In the genomic region with DNA sequence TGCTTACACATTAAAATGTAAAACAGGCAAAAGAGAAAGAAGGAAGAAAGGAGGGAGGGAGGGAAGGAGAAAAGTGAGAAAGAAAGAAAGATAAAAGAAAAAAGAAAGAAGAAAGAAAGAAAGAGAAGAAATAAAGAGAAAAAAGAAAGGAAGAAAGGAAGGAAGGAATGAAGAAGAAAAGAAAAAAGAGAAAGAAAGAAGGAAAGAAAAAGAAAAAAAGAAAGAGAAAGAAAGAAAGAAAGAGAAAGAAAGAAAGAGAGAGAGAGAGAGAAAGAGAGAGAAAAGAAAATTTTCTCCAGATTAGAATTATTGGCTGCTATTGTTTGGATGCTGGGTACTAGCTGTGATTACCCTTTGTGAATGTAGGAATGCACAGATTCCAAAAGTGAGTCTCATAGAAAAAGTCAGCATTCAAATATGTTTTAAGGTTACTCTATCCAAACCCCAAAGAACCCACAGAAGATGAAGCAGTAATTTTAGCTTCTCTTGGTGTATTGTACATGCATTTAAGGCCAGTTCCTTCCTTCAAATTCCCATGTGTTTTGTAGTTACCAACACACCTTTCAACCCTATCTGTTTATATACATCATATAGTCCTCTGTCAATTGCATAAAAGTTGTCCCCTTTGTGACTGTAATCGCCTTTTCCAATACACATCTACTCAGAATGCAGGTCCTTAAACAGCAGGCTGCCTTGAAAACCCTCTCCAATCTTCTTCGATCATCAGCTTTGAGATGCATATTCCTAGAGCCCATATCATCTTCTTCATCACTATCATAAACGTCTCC, we compare ENCODE assay signal across 8 cellular contexts.
DNase-seq lines count a peak whose midpoint lies in the region; ATAC-seq and TF ChIP-seq lines count a peak whose summit lies in the region.

No MANE protein-coding gene starts in this region.

- peak; percentile 0 for ATAC-seq in GM19467 (IDR thresholded peaks at IDR 0.05; ENCODE audit: unreplicated experiment)
- ATAC-seq in SK-N-SH treated with all-trans-retinoic acid at 6 μM for 48 hours = peak; percentile 33
- ATAC-seq in HG02981 (IDR thresholded peaks at IDR 0.05; ENCODE audit: unreplicated experiment) = no peak

- no peak for TF ChIP-seq CTCF in AG10803 (conservative IDR thresholded peaks at IDR 0.05; ENCODE audit: low read length)
- no peak for TF ChIP-seq CTCF in fibroblast of pulmonary artery (IDR thresholded peaks at IDR 0.05; ENCODE audit: low read length, missing control alignments)

- H3K4me3 ChIP-seq in AG10803 (ENCODE audit: low read length) (peak overlapping the region; percentile 87), fibroblast of pulmonary artery (replicated peaks; ENCODE audit: low read depth, low read length) (peak overlapping the region; percentile 69)

- DNase-seq in AG10803 (ENCODE audit: low read depth) (peak; percentile 71), fibroblast of pulmonary artery (ENCODE audit: low read depth) (peak; percentile 13), putamen (ENCODE audit: low spot score) (peak; percentile 0), retina (no peak), NCI-H345 treated with DMSO at 0.1 percent for 48 hours (lab: John Stamatoyannopoulos, UW; ENCODE audit: unreplicated experiment) (no peak)

TF ChIP-seq in SK-N-SH treated with all-trans-retinoic acid at 6 μM for 48 hours, 23 proteins besides CTCF, POLR2A, EP300 and RAD21:
- TF ChIP-seq ZFP3 (CRISPR knock-in tag; IDR thresholded peaks at IDR 0.05) (no peak), ISL1 (CRISPR knock-in tag; IDR thresholded peaks at IDR 0.05) (no peak), TOX (CRISPR knock-in tag; IDR thresholded peaks at IDR 0.05; ENCODE audit: borderline replicate concordance) (no peak), SNAI2 (CRISPR knock-in tag; IDR thresholded peaks at IDR 0.05) (no peak), ZNF8 (CRISPR knock-in tag; IDR thresholded peaks at IDR 0.05) (no peak), TCF4 (CRISPR knock-in tag; IDR thresholded peaks at IDR 0.05; ENCODE audit: borderline replicate concordance) (no peak), ZC3H10 (CRISPR knock-in tag; IDR thresholded peaks at IDR 0.05) (no peak), CSDC2 (CRISPR knock-in tag; IDR thresholded peaks at IDR 0.05) (no peak), RARB (CRISPR knock-in tag; IDR thresholded peaks at IDR 0.05) (no peak), OSR1 (CRISPR knock-in tag; IDR thresholded peaks at IDR 0.05) (no peak), ESRRG (CRISPR knock-in tag; IDR thresholded peaks at IDR 0.05) (no peak), ZNF565 (CRISPR knock-in tag; conservative IDR thresholded peaks at IDR 0.05; ENCODE audit: low read depth) (no peak), GLIS3 (CRISPR knock-in tag; IDR thresholded peaks at IDR 0.05) (no peak), BACH2 (CRISPR knock-in tag; IDR thresholded peaks at IDR 0.05; ENCODE audit: borderline replicate concordance) (no peak)
- TF ChIP-seq, protein P1, sequence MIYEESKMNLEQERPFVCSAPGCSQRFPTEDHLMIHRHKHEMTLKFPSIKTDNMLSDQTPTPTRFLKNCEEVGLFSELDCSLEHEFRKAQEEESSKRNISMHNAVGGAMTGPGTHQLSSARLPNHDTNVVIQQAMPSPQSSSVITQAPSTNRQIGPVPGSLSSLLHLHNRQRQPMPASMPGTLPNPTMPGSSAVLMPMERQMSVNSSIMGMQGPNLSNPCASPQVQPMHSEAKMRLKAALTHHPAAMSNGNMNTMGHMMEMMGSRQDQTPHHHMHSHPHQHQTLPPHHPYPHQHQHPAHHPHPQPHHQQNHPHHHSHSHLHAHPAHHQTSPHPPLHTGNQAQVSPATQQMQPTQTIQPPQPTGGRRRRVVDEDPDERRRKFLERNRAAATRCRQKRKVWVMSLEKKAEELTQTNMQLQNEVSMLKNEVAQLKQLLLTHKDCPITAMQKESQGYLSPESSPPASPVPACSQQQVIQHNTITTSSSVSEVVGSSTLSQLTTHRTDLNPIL (CRISPR knock-in tag; IDR thresholded peaks at IDR 0.05; ENCODE audit: low read depth) = no peak
- TF ChIP-seq, protein P2, sequence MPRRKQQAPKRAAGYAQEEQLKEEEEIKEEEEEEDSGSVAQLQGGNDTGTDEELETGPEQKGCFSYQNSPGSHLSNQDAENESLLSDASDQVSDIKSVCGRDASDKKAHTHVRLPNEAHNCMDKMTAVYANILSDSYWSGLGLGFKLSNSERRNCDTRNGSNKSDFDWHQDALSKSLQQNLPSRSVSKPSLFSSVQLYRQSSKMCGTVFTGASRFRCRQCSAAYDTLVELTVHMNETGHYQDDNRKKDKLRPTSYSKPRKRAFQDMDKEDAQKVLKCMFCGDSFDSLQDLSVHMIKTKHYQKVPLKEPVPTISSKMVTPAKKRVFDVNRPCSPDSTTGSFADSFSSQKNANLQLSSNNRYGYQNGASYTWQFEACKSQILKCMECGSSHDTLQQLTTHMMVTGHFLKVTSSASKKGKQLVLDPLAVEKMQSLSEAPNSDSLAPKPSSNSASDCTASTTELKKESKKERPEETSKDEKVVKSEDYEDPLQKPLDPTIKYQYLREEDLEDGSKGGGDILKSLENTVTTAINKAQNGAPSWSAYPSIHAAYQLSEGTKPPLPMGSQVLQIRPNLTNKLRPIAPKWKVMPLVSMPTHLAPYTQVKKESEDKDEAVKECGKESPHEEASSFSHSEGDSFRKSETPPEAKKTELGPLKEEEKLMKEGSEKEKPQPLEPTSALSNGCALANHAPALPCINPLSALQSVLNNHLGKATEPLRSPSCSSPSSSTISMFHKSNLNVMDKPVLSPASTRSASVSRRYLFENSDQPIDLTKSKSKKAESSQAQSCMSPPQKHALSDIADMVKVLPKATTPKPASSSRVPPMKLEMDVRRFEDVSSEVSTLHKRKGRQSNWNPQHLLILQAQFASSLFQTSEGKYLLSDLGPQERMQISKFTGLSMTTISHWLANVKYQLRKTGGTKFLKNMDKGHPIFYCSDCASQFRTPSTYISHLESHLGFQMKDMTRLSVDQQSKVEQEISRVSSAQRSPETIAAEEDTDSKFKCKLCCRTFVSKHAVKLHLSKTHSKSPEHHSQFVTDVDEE (CRISPR knock-in tag; IDR thresholded peaks at IDR 0.05) = no peak
- TF ChIP-seq, protein P3, sequence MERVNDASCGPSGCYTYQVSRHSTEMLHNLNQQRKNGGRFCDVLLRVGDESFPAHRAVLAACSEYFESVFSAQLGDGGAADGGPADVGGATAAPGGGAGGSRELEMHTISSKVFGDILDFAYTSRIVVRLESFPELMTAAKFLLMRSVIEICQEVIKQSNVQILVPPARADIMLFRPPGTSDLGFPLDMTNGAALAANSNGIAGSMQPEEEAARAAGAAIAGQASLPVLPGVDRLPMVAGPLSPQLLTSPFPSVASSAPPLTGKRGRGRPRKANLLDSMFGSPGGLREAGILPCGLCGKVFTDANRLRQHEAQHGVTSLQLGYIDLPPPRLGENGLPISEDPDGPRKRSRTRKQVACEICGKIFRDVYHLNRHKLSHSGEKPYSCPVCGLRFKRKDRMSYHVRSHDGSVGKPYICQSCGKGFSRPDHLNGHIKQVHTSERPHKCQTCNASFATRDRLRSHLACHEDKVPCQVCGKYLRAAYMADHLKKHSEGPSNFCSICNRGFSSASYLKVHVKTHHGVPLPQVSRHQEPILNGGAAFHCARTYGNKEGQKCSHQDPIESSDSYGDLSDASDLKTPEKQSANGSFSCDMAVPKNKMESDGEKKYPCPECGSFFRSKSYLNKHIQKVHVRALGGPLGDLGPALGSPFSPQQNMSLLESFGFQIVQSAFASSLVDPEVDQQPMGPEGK (CRISPR knock-in tag; IDR thresholded peaks at IDR 0.05; ENCODE audit: borderline replicate concordance) = no peak
- TF ChIP-seq, protein P4, sequence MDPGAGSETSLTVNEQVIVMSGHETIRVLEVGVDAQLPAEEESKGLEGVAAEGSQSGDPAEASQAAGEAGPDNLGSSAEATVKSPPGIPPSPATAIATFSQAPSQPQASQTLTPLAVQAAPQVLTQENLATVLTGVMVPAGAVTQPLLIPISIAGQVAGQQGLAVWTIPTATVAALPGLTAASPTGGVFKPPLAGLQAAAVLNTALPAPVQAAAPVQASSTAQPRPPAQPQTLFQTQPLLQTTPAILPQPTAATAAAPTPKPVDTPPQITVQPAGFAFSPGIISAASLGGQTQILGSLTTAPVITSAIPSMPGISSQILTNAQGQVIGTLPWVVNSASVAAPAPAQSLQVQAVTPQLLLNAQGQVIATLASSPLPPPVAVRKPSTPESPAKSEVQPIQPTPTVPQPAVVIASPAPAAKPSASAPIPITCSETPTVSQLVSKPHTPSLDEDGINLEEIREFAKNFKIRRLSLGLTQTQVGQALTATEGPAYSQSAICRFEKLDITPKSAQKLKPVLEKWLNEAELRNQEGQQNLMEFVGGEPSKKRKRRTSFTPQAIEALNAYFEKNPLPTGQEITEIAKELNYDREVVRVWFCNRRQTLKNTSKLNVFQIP (CRISPR knock-in tag; IDR thresholded peaks at IDR 0.05; ENCODE audit: borderline replicate concordance, low read depth) = no peak

Comparison
In these comparisons a context has a peak if more than half of its experiments do, and no peak if none do; other contexts are left out.
1. DNase-seq: peak in AG10803 (single experiment), fibroblast of pulmonary artery (single experiment) and putamen (single experiment); none in retina (single experiment) and NCI-H345 treated with DMSO at 0.1 percent for 48 hours (single experiment).